ENCODE assay signal across 1 cellular context in genomic region chr17:927611-928461, GRCh38.
A peak's percentile ranks its signal among the peaks of the same experiment; 100 is the strongest.
TF ChIP-seq lines count a peak whose summit lies in the region.

No MANE protein-coding gene starts in this region.

TF ChIP-seq in IMR-90, 13 proteins besides CTCF, POLR2A, EP300 and RAD21 (continued from another document):
- TF ChIP-seq MAZ (IDR thresholded peaks at IDR 0.05; ENCODE audit: borderline replicate concordance, low read depth, low read length), result peak; percentile 18; the same call in 1 of the 2 replicates
- TF ChIP-seq MXI1 (IDR thresholded peaks at IDR 0.05; ENCODE audit: borderline replicate concordance, low read depth, low read length), result 0 out of 2 replicates have a peak, but pooled peaks have one; percentile 22
- no peak for TF ChIP-seq SMC3 (IDR thresholded peaks at IDR 0.05; ENCODE audit: low read depth, low read length)
